Comparison of ENCODE assay signal across 15 cellular contexts in the genomic region with DNA sequence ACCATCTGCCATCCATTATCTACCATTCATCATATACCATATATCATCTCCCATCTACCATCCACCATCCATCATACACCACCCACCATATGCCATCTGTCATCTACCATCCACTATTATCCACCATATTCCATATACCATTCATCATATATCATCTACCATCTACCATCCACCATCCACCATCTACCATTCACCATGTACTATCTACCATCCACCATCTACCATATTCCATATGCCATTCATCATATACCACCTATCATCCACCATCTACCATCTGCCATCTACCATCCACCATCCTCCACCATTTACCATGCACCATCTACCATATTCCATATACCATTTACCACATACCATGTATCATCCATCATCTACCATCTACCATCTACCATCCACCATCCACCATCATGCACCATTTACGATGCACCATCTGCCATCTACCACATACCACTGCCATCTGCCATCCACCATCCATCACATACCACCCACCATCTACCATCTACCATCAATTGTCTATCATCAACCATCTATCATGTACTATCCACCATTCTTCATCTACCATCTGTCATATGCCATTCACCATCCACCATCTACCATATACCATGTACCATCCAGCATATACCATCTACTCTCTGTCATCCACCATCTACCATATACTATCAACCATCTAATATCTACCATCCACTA. TPM values are rescaled to one million over a fixed set of nuclear protein-coding genes. Genes with fewer than 3 reads are reported as not detected.
DNase-seq lines count a peak whose midpoint lies in the region; ATAC-seq, FAIRE-seq and TF ChIP-seq lines count a peak whose summit lies in the region.
"Had no signal": no experiment of that assay in that cellular context is flagged by ENCODE, and none has a peak within 500 bp of the region (broad histone marks: within the 10 kb centered on the region; RNA-seq: fewer than 3 reads in every experiment).

No MANE protein-coding gene starts in this region.

- H3K36me3 ChIP-seq in PC-9 (ENCODE audit: low read depth): no peaks in the 10 kb centered on the region
- H3K36me3 ChIP-seq in liver (ENCODE audit: control insufficient read depth in 4 of 4, insufficient read depth in 3 of 4, low read depth in 1 of 4, low read length in 3 of 4): no peaks in the 10 kb centered on the region
- no peaks in the 10 kb centered on the region for H3K36me3 ChIP-seq in small intestine (ENCODE audit: control insufficient read depth in 2 of 2, insufficient read depth in 2 of 2, low read length in 2 of 2)

- ATAC-seq in A549 (no peak), HG03175 (IDR thresholded peaks at IDR 0.05; ENCODE audit: unreplicated experiment) (no peak), HG03521 (IDR thresholded peaks at IDR 0.05; ENCODE audit: unreplicated experiment) (no peak)
- ATAC-seq: Right ventricle myocardium inferior had no signal

- FAIRE-seq in A549 (lab: Jason Lieb, UNC) (no peak), small intestine (lab: Jason Lieb, UNC) (no peak)

- H3K4me3 ChIP-seq in A549: no peak overlapping the region
- H3K4me3 ChIP-seq in PC-9: no peak overlapping the region
- peak overlapping the region in 1 of 3 donors; percentile 24 for H3K4me3 ChIP-seq in liver (ENCODE audit: low read depth in 1 of 3, low read length in 3 of 3)
- H3K4me3 ChIP-seq in small intestine (ENCODE audit: low read depth in 1 of 2, low read length in 2 of 2): no peak overlapping the region

- TF ChIP-seq POLR2A in A549 (IDR thresholded peaks at IDR 0.05; ENCODE audit: low read length): no peak

- CTCF ChIA-PET in A549 (lab: Yijun Ruan, JAX) (interaction anchor here (0.9 kb wide), 1 partner anchor 485 kb away, joined by 4 read pairs; the partner anchor contains the start of gene RHOU), PC-9 (lab: Charles Lee) (no interaction called here)
- CTCF ChIA-PET in activated CD4-positive, alpha-beta T cell treated with anti-CD3 and anti-CD28 coated beads, Interleukin-2, amount 10 ng/mL, durations not matched to agents 7 days and 5 days (lab: Charles Lee): no interaction called here

- H3K4me1 ChIP-seq in A549 (peaks cover 61% of the 10 kb centered on the region), PC-9 (replicated peaks; ENCODE audit: insufficient read depth) (peaks cover 22% of the 10 kb centered on the region), liver (ENCODE audit: control insufficient read depth in 4 of 4, insufficient read depth in 4 of 4, low read length in 3 of 4) (peaks cover 0 to 28% (median 5%) of the 10 kb centered on the region in 4 donors), small intestine (ENCODE audit: control insufficient read depth in 2 of 2, insufficient read depth in 1 of 2, low read depth in 1 of 2, low read length in 1 of 2) (peaks cover 2 to 3% of the 10 kb centered on the region in 2 donors)

- TF ChIP-seq RAD21 in A549 (conservative IDR thresholded peaks at IDR 0.05 in 1 of 2, IDR thresholded peaks at IDR 0.05 in 1 of 2): no peak
- no peak for TF ChIP-seq RAD21 in liver (IDR thresholded peaks at IDR 0.05)

- H3K27me3 ChIP-seq in PC-9 (ENCODE audit: insufficient read depth, low read depth) (peaks cover 42% of the 10 kb centered on the region), liver (ENCODE audit: control insufficient read depth in 4 of 4, insufficient read depth in 4 of 4, low read length in 3 of 4) (no peaks in the 10 kb centered on the region), small intestine (ENCODE audit: control insufficient read depth in 2 of 2, insufficient read depth in 2 of 2, low read length in 2 of 2) (no peaks in the 10 kb centered on the region)

- no peak for TF ChIP-seq EP300 in A549 (IDR thresholded peaks at IDR 0.05)

- H3K9me3 ChIP-seq in A549: 0 out of 3 replicates have a peak, but pooled peaks cover 4% of the 10 kb centered on the region
- peaks cover 7% of the 10 kb centered on the region; the same call in 1 of the 2 replicates for H3K9me3 ChIP-seq in PC-9 (ENCODE audit: insufficient read depth, low read depth)
- H3K9me3 ChIP-seq in liver (ENCODE audit: control insufficient read depth in 4 of 4, low read length in 3 of 4): no peaks in the 10 kb centered on the region
- no peaks in the 10 kb centered on the region for H3K9me3 ChIP-seq in small intestine (ENCODE audit: control insufficient read depth, low read depth)

- no peak overlapping the region for H3K27ac Mint-ChIP-seq in activated CD4-positive, alpha-beta T cell treated with anti-CD3 and anti-CD28 coated beads, Interleukin-2, amount 10 ng/mL, durations not matched to agents 7 days and 5 days
- H3K27ac Mint-ChIP-seq: CD4-positive, CD25-positive, alpha-beta regulatory T cell; H9 had no signal

- no TSS peak for BruUV-seq in PC-9 (replicated peaks; lab: Mats Ljungman, UMichigan)

- H4K20me1 ChIP-seq in PC-9 (ENCODE audit: insufficient read depth): no peaks in the 10 kb centered on the region; the same call in 1 of the 2 replicates

- H3K9ac ChIP-seq in liver (ENCODE audit: low read depth in 1 of 2, low read length in 2 of 2): no peak overlapping the region

- no peaks in the 10 kb centered on the region for H3K79me2 ChIP-seq in PC-9 (ENCODE audit: low read depth)

- WGBS in A549 (ENCODE audit: missing lambda C conversion rate): 97% methylated on average over 1 of the region's 1 CpG
- WGBS in liver: 95% methylated on average over 1 of the region's 1 CpG
- 45 to 97% (median 96%) methylated on average over 1 of the region's 1 CpG for WGBS in small intestine, 3 donors

- H3K27ac ChIP-seq in A549 (peak overlapping the region; percentile 72 to 84), PC-9 (peak overlapping the region; percentile 54; the same call in 1 of the 2 replicates), liver (ENCODE audit: low read depth in 1 of 2, low read length in 2 of 2) (peak overlapping the region; percentile 95), small intestine (ENCODE audit: low read depth in 1 of 2, low read length in 1 of 2) (peak overlapping the region; percentile 35 to 89)

- DNase-seq in A549 (ENCODE audit: low read depth in 1 of 2, low spot score in 1 of 2): no peak
- no peak for DNase-seq in PC-9
- DNase-seq in small intestine: no peak
- DNase-seq in activated CD4-positive, alpha-beta T cell treated with anti-CD3 and anti-CD28 coated beads, Interleukin-2, amount 10 ng/mL, durations not matched to agents 7 days and 5 days: no peak
- no peak for DNase-seq in activated CD4-positive, CD25-positive, alpha-beta regulatory T cell treated with anti-CD3 and anti-CD28 coated beads, Interleukin-2, amount 50 U/mL, for 72 hours
- DNase-seq: ACHN; CD4-positive, CD25-positive, alpha-beta regulatory T cell; H9; KBM-7; NCI-H1417 treated with DMSO at 0.1 percent for 48 hours; NCI-H2171 had no signal

- POLR2A ChIA-PET in A549 (lab: Yijun Ruan, JAX): no interaction called here
- POLR2A ChIA-PET in PC-9 (lab: Charles Lee; ENCODE audit: unreplicated experiment): no interaction called here
- POLR2A ChIA-PET in activated CD4-positive, alpha-beta T cell treated with anti-CD3 and anti-CD28 coated beads, Interleukin-2, amount 10 ng/mL, durations not matched to agents 7 days and 5 days (lab: Charles Lee): no interaction called here

- peak overlapping the region; percentile 68 for H3K4me2 ChIP-seq in A549
- peak overlapping the region; percentile 67; the same call in 1 of the 2 replicates for H3K4me2 ChIP-seq in PC-9

- H3K36me3 Mint-ChIP-seq in activated CD4-positive, alpha-beta T cell treated with anti-CD3 and anti-CD28 coated beads, Interleukin-2, amount 10 ng/mL, durations not matched to agents 7 days and 5 days (ENCODE audit: low read depth): no peaks in the 10 kb centered on the region
- H3K36me3 Mint-ChIP-seq: CD4-positive, CD25-positive, alpha-beta regulatory T cell had no signal

- intact Hi-C loops in PC-9 (cut with micrococcal nuclease; ENCODE audit: unreplicated experiment): loop anchor here (10.0 kb wide), 4 partner anchors 386 to 1086 kb away; partner anchors contain the start of gene TRIM17

- no peak overlapping the region for H3K4me3 Mint-ChIP-seq in activated CD4-positive, alpha-beta T cell treated with anti-CD3 and anti-CD28 coated beads, Interleukin-2, amount 10 ng/mL, durations not matched to agents 7 days and 5 days
- H3K4me3 Mint-ChIP-seq: CD4-positive, CD25-positive, alpha-beta regulatory T cell; H9 had no signal

- peaks cover 2% of the 10 kb centered on the region for H3K4me1 Mint-ChIP-seq in activated CD4-positive, alpha-beta T cell treated with anti-CD3 and anti-CD28 coated beads, Interleukin-2, amount 10 ng/mL, durations not matched to agents 7 days and 5 days
- H3K4me1 Mint-ChIP-seq: CD4-positive, CD25-positive, alpha-beta regulatory T cell had no signal

- no peaks in the 10 kb centered on the region for H3K9me3 Mint-ChIP-seq in activated CD4-positive, alpha-beta T cell treated with anti-CD3 and anti-CD28 coated beads, Interleukin-2, amount 10 ng/mL, durations not matched to agents 7 days and 5 days
- H3K9me3 Mint-ChIP-seq: CD4-positive, CD25-positive, alpha-beta regulatory T cell; H9 had no signal

- H3K9me2 ChIP-seq in PC-9 (ENCODE audit: insufficient read depth): no peaks in the 10 kb centered on the region

- TF ChIP-seq CTCF in A549 (IDR thresholded peaks at IDR 0.05): no peak
- TF ChIP-seq CTCF in PC-9 (conservative IDR thresholded peaks at IDR 0.05): no peak
- TF ChIP-seq CTCF in liver (IDR thresholded peaks at IDR 0.05; ENCODE audit: low read depth, low read length, missing input control): no peak

- H3K27me3 Mint-ChIP-seq in activated CD4-positive, alpha-beta T cell treated with anti-CD3 and anti-CD28 coated beads, Interleukin-2, amount 10 ng/mL, durations not matched to agents 7 days and 5 days: no peaks in the 10 kb centered on the region
- H3K27me3 Mint-ChIP-seq: CD4-positive, CD25-positive, alpha-beta regulatory T cell had no signal

- peaks cover 28% of the 10 kb centered on the region for H3F3A ChIP-seq in PC-9 (ENCODE audit: insufficient read depth, low read depth)

- H2AFZ ChIP-seq in PC-9: no peak overlapping the region

TF ChIP-seq in liver, 16 proteins besides CTCF, POLR2A, EP300 and RAD21 (continues in another document):
- TF ChIP-seq FOXA1 (IDR thresholded peaks at IDR 0.05) (no peak), FOXA2 (IDR thresholded peaks at IDR 0.05) (no peak)

RNA-seq across cellular contexts. Expression of gene RAB4A, which starts 50.6 kb away (rescaled TPM):
- polyA plus RNA-seq in A549 (2011; rRNA removed): 20.6 and 38.4 TPM in 2 replicates
- 20.2 and 22.2 TPM in 2 replicates for polyA plus RNA-seq in A549 (2012; cell fraction: cytosol; rRNA removed)
- polyA plus RNA-seq in A549 (2012; cell fraction: nucleus; rRNA removed): 10.3 and 11.0 TPM in 2 replicates
- polyA plus RNA-seq in A549 (2017; fragmentation: RNase III; extraction: RNeasy Plus Mini Kit Qiagen cat#74134 plus additional on column Dnase treatment): 31.0 to 31.7 TPM (median 31.5 TPM) in 3 replicates
- 5.3 and 6.3 TPM in 2 replicates for polyA minus RNA-seq in A549 (2011; rRNA and poly(A)+ RNA removed)
- total RNA-seq in PC-9 (2021): 29.0 and 33.7 TPM in 2 replicates
- total RNA-seq in liver: 10 to 100 TPM; 16.5 to 26.4 TPM
- polyA plus RNA-seq in liver: 10 to 100 TPM; 32.6 to 51.9 TPM
- 10 to 100 TPM; 30.0 to 37.6 (median 31.9) TPM for polyA plus RNA-seq in small intestine
- 10 to 100 TPM; 35.5 to 41.0 TPM for total RNA-seq in activated CD4-positive, alpha-beta T cell treated with anti-CD3 and anti-CD28 coated beads, Interleukin-2, amount 10 ng/mL, durations not matched to agents 7 days and 5 days
